20 cellular contexts compared by ENCODE assay signal in the genomic region with DNA sequence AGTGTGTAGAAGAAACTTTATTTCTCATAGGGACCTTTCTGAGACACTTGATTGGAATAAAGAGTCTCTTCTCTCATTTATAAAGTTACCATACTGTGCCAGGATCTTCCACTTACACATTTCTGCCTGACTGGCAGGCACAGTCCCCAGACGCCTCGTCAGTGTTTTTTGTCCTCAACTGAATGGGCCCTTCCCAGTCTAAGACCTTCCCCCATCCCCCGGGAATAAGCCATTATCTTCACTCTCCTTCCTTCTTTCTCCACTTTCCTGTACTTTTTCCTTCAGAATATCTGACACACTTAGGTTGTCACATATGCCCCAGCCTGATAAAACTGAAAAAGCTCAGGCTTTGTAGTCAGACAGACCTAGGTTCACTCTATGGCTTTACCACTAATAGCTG. TPM values are rescaled to one million over a fixed set of nuclear protein-coding genes. Genes with fewer than 3 reads are reported as not detected.
DNase-seq lines count a peak whose midpoint lies in the region; ATAC-seq and TF ChIP-seq lines count a peak whose summit lies in the region.
"Had no signal": no experiment of that assay in that cellular context is flagged by ENCODE, and none has a peak within 500 bp of the region (broad histone marks: within the 10 kb centered on the region; RNA-seq: fewer than 3 reads in every experiment).

No MANE protein-coding gene starts in this region.

- no peak for DNase-seq in AG04450 (ENCODE audit: low read depth, low spot score)
- DNase-seq in HFFc6 = no peak
- no peak for DNase-seq in T-helper 17 cell
- DNase-seq in memory B cell (ENCODE audit: low spot score in 2 of 2) = no peak
- no peak for DNase-seq in stimulated activated CD4-positive, alpha-beta T cell treated with anti-CD3 and anti-CD28 coated beads, Interleukin-4, amount 100 ng/mL, for 24 hours
- no peak for DNase-seq in NCI-H446 treated with DMSO at 0.1 percent for 48 hours (lab: John Stamatoyannopoulos, UW)
- no peak for DNase-seq in activated T-cell treated with anti-CD3 and anti-CD28 coated beads for 4 hours
- DNase-seq in NCI-H774 (lab: John Stamatoyannopoulos, UW) = no peak
- DNase-seq: BE2C; CD8-positive, alpha-beta T cell; DMS79 treated with DMSO at 0.1 percent for 48 hours; GF-D8; NCI-H1417; NCI-H2029; NCI-H345; NCI-H748 treated with DMSO at 0.1 percent for 48 hours; Peyer's patch; SIG-M5 had no signal

- H3K4me1 Mint-ChIP-seq in HFFc6 (ENCODE audit: low read depth) (peaks cover 30% of the 10 kb centered on the region), T-helper 17 cell (peaks cover 15% of the 10 kb centered on the region), memory B cell (peaks cover 18% of the 10 kb centered on the region)

- H3K27me3 ChIP-seq in AG04450 (ENCODE audit: control insufficient read depth, insufficient read depth, low read length) = no peaks in the 10 kb centered on the region
- H3K27me3 ChIP-seq: BE2C, Peyer's patch had no signal

- H3K27me3 Mint-ChIP-seq in HFFc6 (ENCODE audit: insufficient read depth) (peaks cover 2% of the 10 kb centered on the region), T-helper 17 cell (no peaks in the 10 kb centered on the region), memory B cell (no peaks in the 10 kb centered on the region)
- H3K27me3 Mint-ChIP-seq: IgD-negative memory B cell had no signal

- CTCF ChIA-PET in AG04450 (lab: Charles Lee) = interaction anchor here (1.2 to 4.8 kb wide), 4 partner anchors 10 to 137 kb away, joined by 3 to 40 read pairs (median 24); no protein-coding TSS in a partner anchor

- H3K27ac Mint-ChIP-seq in HFFc6 = peak overlapping the region; percentile 70
- H3K27ac Mint-ChIP-seq in T-helper 17 cell = peak overlapping the region; percentile 16
- peak overlapping the region; percentile 25 for H3K27ac Mint-ChIP-seq in memory B cell
- H3K27ac Mint-ChIP-seq: CD8-positive, alpha-beta T cell had no signal

- POLR2A ChIA-PET in AG04450 (lab: Yijun Ruan, JAX) = interaction anchor here (1.1 kb wide), 1 partner anchor 39 kb away, joined by 7 read pairs; no protein-coding TSS in a partner anchor

- H3K4me3 Mint-ChIP-seq in HFFc6 (peak overlapping the region; percentile 8; the same call in 1 of the 2 replicates), T-helper 17 cell (no peak overlapping the region), memory B cell (no peak overlapping the region)
- H3K4me3 Mint-ChIP-seq: CD8-positive, alpha-beta T cell; IgD-negative memory B cell had no signal

- H3K4me3 ChIP-seq in AG04450 (ENCODE audit: low read depth, low read length) = no peak overlapping the region
- H3K4me3 ChIP-seq: Peyer's patch had no signal

- H3K27ac ChIP-seq in AG04450 (ENCODE audit: low read depth, low read length) = peak overlapping the region; percentile 92
- H3K27ac ChIP-seq: Peyer's patch had no signal

- TF ChIP-seq CTCF in AG04450 (IDR thresholded peaks at IDR 0.05; ENCODE audit: low read depth, low read length) (no peak), HFFc6 (IDR thresholded peaks at IDR 0.05) (no peak)

- H3K9me3 Mint-ChIP-seq in HFFc6 = no peaks in the 10 kb centered on the region
- no peaks in the 10 kb centered on the region for H3K9me3 Mint-ChIP-seq in memory B cell
- H3K9me3 Mint-ChIP-seq: CD8-positive, alpha-beta T cell; IgD-negative memory B cell had no signal

- H3K9me3 ChIP-seq in AG04450 (ENCODE audit: control insufficient read depth, insufficient read depth, low read length) = no peaks in the 10 kb centered on the region
- H3K9me3 ChIP-seq in T-helper 17 cell (ENCODE audit: control insufficient read depth, low read length, poor library complexity, severe bottlenecking) = no peaks in the 10 kb centered on the region
- H3K9me3 ChIP-seq: BE2C, Peyer's patch had no signal

- H3K36me3 Mint-ChIP-seq in HFFc6 (ENCODE audit: low read depth) = peaks cover 5% of the 10 kb centered on the region
- peaks cover 3% of the 10 kb centered on the region for H3K36me3 Mint-ChIP-seq in T-helper 17 cell (ENCODE audit: low read depth)
- peaks cover 9% of the 10 kb centered on the region for H3K36me3 Mint-ChIP-seq in memory B cell

- no peak for ATAC-seq in T-helper 17 cell
- no peak for ATAC-seq in memory B cell (ENCODE audit: low read depth)
- ATAC-seq: CD8-positive, alpha-beta T cell had no signal

RNA-seq across cellular contexts. Expression of a gene that starts 35.3 kb away (rescaled TPM):
- polyA plus RNA-seq in AG04450 (2011; rRNA removed) = 0.40 and 0.61 TPM in 2 replicates
- 0.74 and 1.1 TPM in 2 replicates for polyA minus RNA-seq in AG04450 (2011; rRNA and poly(A)+ RNA removed)
- total RNA-seq in HFFc6 (2021; fragmentation: NEBNext Ultra II Directional; extraction: Animal tissue kit (Norgen Biotek cat#: 25700)) = 1 to 10 TPM in 1 of 6 experiments, under 1 TPM in 5; 0.31 to 1.3 (median 0.50) TPM
- total RNA-seq in T-helper 17 cell = 1 to 10 TPM; 2.9 to 4.1 TPM
- total RNA-seq: H4 had no signal

Comparison
In these comparisons a context has a peak if more than half of its experiments do, and no peak if none do; other contexts are left out.
1. H3K27ac Mint-ChIP-seq: peak in every context shown above with its lines; median percentile 70 in HFFc6; 25 in memory B cell; 16 in T-helper 17 cell.